In genomic region chr6:155351273-155352129, GRCh38 we compare ENCODE assay signal across 16 cellular contexts. TPM values are rescaled to one million over a fixed set of nuclear protein-coding genes. Genes with fewer than 3 reads are reported as not detected.
DNase-seq lines count a peak whose midpoint lies in the region; ATAC-seq, FAIRE-seq and TF ChIP-seq lines count a peak whose summit lies in the region.
"Had no signal": no experiment of that assay in that cellular context is flagged by ENCODE, and none has a peak within 500 bp of the region (broad histone marks: within the 10 kb centered on the region; RNA-seq: fewer than 3 reads in every experiment).

No MANE protein-coding gene starts in this region.

- no peaks in the 10 kb centered on the region for H4K20me1 ChIP-seq in GM12878 (ENCODE audit: control insufficient read depth, insufficient read depth)

- TF ChIP-seq POLR2A in GM12878 (IDR thresholded peaks at IDR 0.05; ENCODE audit: low read depth, low read length) = no peak

- peaks cover 66% of the 10 kb centered on the region for H3K9me3 ChIP-seq in GM12878 (replicated peaks; ENCODE audit: control insufficient read depth, insufficient read depth, low read length)
- H3K9me3 ChIP-seq in aorta (ENCODE audit: control insufficient read depth, low read length) = peaks cover 9% of the 10 kb centered on the region

- H3K79me2 ChIP-seq in GM12878 (ENCODE audit: control insufficient read depth, insufficient read depth, low read length) = no peaks in the 10 kb centered on the region
- H3K79me2 ChIP-seq: hepatocyte had no signal

- peak overlapping the region; percentile 81 for H3K27ac ChIP-seq in GM12878 (ENCODE audit: control insufficient read depth, insufficient read depth)
- H3K27ac ChIP-seq in aorta (ENCODE audit: low read depth in 1 of 2, low read length in 2 of 2) = no peak overlapping the region
- H3K27ac ChIP-seq: dorsolateral prefrontal cortex, hepatocyte had no signal

- POLR2A ChIA-PET in GM12878 (lab: Charles Lee) = no interaction called here

- H3K27me3 ChIP-seq in GM12878 (replicated peaks in 1 of 2; ENCODE audit: control insufficient read depth in 2 of 2, insufficient read depth in 2 of 2, low read length in 1 of 2) = no peaks in the 10 kb centered on the region
- no peaks in the 10 kb centered on the region for H3K27me3 ChIP-seq in aorta (ENCODE audit: control insufficient read depth in 1 of 2, insufficient read depth in 2 of 2, low read length in 1 of 2)
- H3K27me3 ChIP-seq: hepatocyte had no signal

- no peak overlapping the region for H3K4me3 ChIP-seq in GM12878
- H3K4me3 ChIP-seq in aorta (ENCODE audit: low read length in 2 of 2) = no peak overlapping the region
- H3K4me3 ChIP-seq: dorsolateral prefrontal cortex, hepatocyte had no signal

- SMC1A ChIA-PET in GM12878 (lab: Charles Lee; ENCODE audit: uncharacterized antibody, unreplicated experiment) = interaction anchor here (0.8 to 5.4 kb wide), 5 partner anchors 11 to 67 kb away, joined by 3 to 26 read pairs (median 7); no protein-coding TSS in a partner anchor

- ATAC-seq in GM18873 (IDR thresholded peaks at IDR 0.05; ENCODE audit: low FRiP score, unreplicated experiment) (peak; percentile 95), GM21576 (IDR thresholded peaks at IDR 0.05; ENCODE audit: unreplicated experiment) (peak; percentile 93), HG03103 (IDR thresholded peaks at IDR 0.05; ENCODE audit: low read depth, unreplicated experiment) (peak; percentile 92), GM12878 (peak; percentile 94), left cardiac atrium (no peak), aorta (ENCODE audit: low FRiP score) (no peak)
- ATAC-seq: activated naive CD8-positive, alpha-beta T cell treated with anti-CD3 and anti-CD28 coated beads, Interleukin-2, amount 50 U/mL, for 24 hours; SK-N-SH treated with all-trans-retinoic acid at 6 μM for 48 hours had no signal

- peak overlapping the region; percentile 68 for H3K4me2 ChIP-seq in GM12878 (ENCODE audit: control insufficient read depth, insufficient read depth)
- H3K4me2 ChIP-seq: hepatocyte had no signal

- CTCF ChIA-PET in GM12878 (lab: Yijun Ruan, JAX) = interaction anchor here (0.8 to 1.5 kb wide), 4 partner anchors 11 to 67 kb away, joined by 3 to 6 read pairs (median 3); no protein-coding TSS in a partner anchor

- peak; percentile 24; the same call in 1 of the 2 replicates for TF ChIP-seq RAD21 in GM12878 (IDR thresholded peaks at IDR 0.05; ENCODE audit: insufficient read depth, low read depth, low read length)

- H3K4me1 ChIP-seq in GM12878 (ENCODE audit: control insufficient read depth, insufficient read depth, low read length) = peaks cover 47% of the 10 kb centered on the region
- no peaks in the 10 kb centered on the region for H3K4me1 ChIP-seq in aorta (ENCODE audit: control insufficient read depth in 1 of 2, insufficient read depth in 2 of 2, low read length in 2 of 2)

- no TSS peak for BruUV-seq in GM12878 (replicated peaks; lab: Mats Ljungman, UMichigan)

- peak; percentile 94 for DNase-seq in GM12878 (ENCODE audit: low read depth, low spot score)
- no peak for DNase-seq in left cardiac atrium
- DNase-seq in SW 1271 (lab: John Stamatoyannopoulos, UW) = no peak
- DNase-seq in AG08396 (ENCODE audit: low spot score) = no peak
- no peak for DNase-seq in aorta
- DNase-seq: activated CD4-positive, alpha-beta memory T cell treated with anti-CD3 and anti-CD28 coated beads for 36 hours; activated naive CD8-positive, alpha-beta T cell treated with anti-CD3 and anti-CD28 coated beads, Interleukin-2, amount 50 U/mL, for 24 hours; dorsolateral prefrontal cortex; NCI-H510A treated with DMSO at 0.1 percent for 48 hours had no signal

- H3K36me3 ChIP-seq in GM12878 (ENCODE audit: control insufficient read depth in 2 of 2, insufficient read depth in 2 of 2, low read length in 1 of 2) (no peaks in the 10 kb centered on the region), aorta (ENCODE audit: control insufficient read depth in 1 of 2, insufficient read depth in 2 of 2, low read length in 1 of 2) (no peaks in the 10 kb centered on the region)

- RAD21 ChIA-PET in GM12878 (lab: Charles Lee; ENCODE audit: unreplicated experiment) = interaction anchor here (1.1 to 1.5 kb wide), 5 partner anchors 16 to 66 kb away, joined by 3 to 10 read pairs (median 3); partner anchors contain the start of gene TFB1M

- intact Hi-C loops in GM12878 (cut with micrococcal nuclease; ENCODE audit: unreplicated experiment) (loop anchor here (1.0 to 5.0 kb wide), 2 partner anchors 67 to 1346 kb away; no protein-coding TSS in a partner anchor), left cardiac atrium (cut with DNase I) (no loop called here), aorta (cut with DNase I) (no loop called here)

- peak; percentile 75 for FAIRE-seq in GM12878 (lab: Jason Lieb, UNC)
- FAIRE-seq: D721Med, H54 had no signal

- in situ Hi-C loops in GM12878 (cut with MboI) = no loop called here

- TF ChIP-seq CTCF in GM12878 (IDR thresholded peaks at IDR 0.05 in 2 of 3, conservative IDR thresholded peaks at IDR 0.05 in 1 of 3; ENCODE audit: control insufficient read depth in 2 of 3, extremely low read depth in 1 of 3, insufficient read depth in 1 of 3, low read depth in 3 of 3, low read length in 3 of 3) = no peak

- H3K9ac ChIP-seq in GM12878 (ENCODE audit: control insufficient read depth, insufficient read depth, low read length) = peak overlapping the region; percentile 50; the same call in 1 of the 2 replicates

- no peak overlapping the region for H2AFZ ChIP-seq in GM12878 (ENCODE audit: control insufficient read depth, low read depth, low read length)
- H2AFZ ChIP-seq: hepatocyte had no signal

- TF ChIP-seq EP300 in GM12878 (IDR thresholded peaks at IDR 0.05; ENCODE audit: borderline replicate concordance in 1 of 2, control insufficient read depth in 1 of 2, low read depth in 2 of 2, low read length in 2 of 2) = peak; percentile 94 to 98

- 27% methylated on average over 5 of the region's 5 CpGs for WGBS in GM12878 (ENCODE audit: insufficient coverage, insufficient replicate concordance, low lambda C conversion rate, missing lambda C conversion rate)
- WGBS in aorta, 2 donors = 81 to 84% methylated on average over 5 of the region's 5 CpGs

TF ChIP-seq in GM12878, 131 proteins besides CTCF, POLR2A, EP300 and RAD21 (continues in another document):
- no peak for TF ChIP-seq NRF1 (conservative IDR thresholded peaks at IDR 0.05; ENCODE audit: low read depth, low read length)
- no peak for TF ChIP-seq ZNF207 (IDR thresholded peaks at IDR 0.05; ENCODE audit: borderline replicate concordance)
- peak; percentile 50 for TF ChIP-seq SP1 (IDR thresholded peaks at IDR 0.05; ENCODE audit: low read depth, low read length)
- no peak for TF ChIP-seq ZZZ3 (IDR thresholded peaks at IDR 0.05; ENCODE audit: control insufficient read depth, insufficient read length, low read depth)
- TF ChIP-seq BHLHE40 (IDR thresholded peaks at IDR 0.05; ENCODE audit: borderline replicate concordance in 1 of 2, low read depth in 2 of 2, low read length in 1 of 2) = peak in 1 of 2 experiments; percentile 61; a peak in 2 of 4 replicates
- TF ChIP-seq PKNOX1 (IDR thresholded peaks at IDR 0.05) = peak; percentile 85
- TF ChIP-seq CREM (IDR thresholded peaks at IDR 0.05; ENCODE audit: low read depth) = peak; percentile 94
- TF ChIP-seq JUND (IDR thresholded peaks at IDR 0.05; ENCODE audit: low read depth, low read length) = peak; percentile 77; the same call in 1 of the 2 replicates
- peak; percentile 89 for TF ChIP-seq ATF7 (IDR thresholded peaks at IDR 0.05; ENCODE audit: low read depth)
- peak; percentile 83 for TF ChIP-seq BCL3 (IDR thresholded peaks at IDR 0.05; ENCODE audit: borderline replicate concordance, insufficient read depth, low read depth, low read length, poor library complexity, severe bottlenecking)
- TF ChIP-seq HDGF (IDR thresholded peaks at IDR 0.05) = 0 out of 2 replicates have a peak, but pooled peaks have one; percentile 50

RNA-seq across cellular contexts. Expression of gene TFB1M, which starts 37.2 kb away (rescaled TPM):
- 122 and 123 TPM in 2 replicates for total RNA-seq in GM12878 (2013; cell fraction: nucleolus; rRNA removed)
- total RNA-seq in GM12878 (2014; rRNA removed) (29.9 and 34.7 TPM in 2 replicates), GM12878 (2014; rRNA removed; fragmentation: Illumina TruSeq; extraction: Trizol) (37.4 and 37.7 TPM in 2 replicates), GM12878 (2021) (35.9 and 36.1 TPM in 2 replicates), left cardiac atrium (10 to 100 TPM; 13.9 to 15.6 TPM), aorta (10 to 100 TPM; 16.3 to 23.8 TPM)
- polyA plus RNA-seq in GM12878 (2011; ENCODE audit: low read depth) = 19.2 TPM
- polyA plus RNA-seq in GM12878 (2011; rRNA removed) (55.6 and 59.6 TPM in 2 replicates), GM12878 (2014; fragmentation: Illumina TruSeq; extraction: Trizol) (32.2 and 37.7 TPM in 2 replicates), GM12878 (2014; fragmentation: Nextera tagmentation; extraction: Ambion mirVana) (100 to 1,000 TPM in 1 of 2 experiments, 10 to 100 TPM in 1; 95.8 to 117 TPM), GM12878 (2014; rRNA removed) (28.0 and 35.7 TPM in 2 replicates), GM12878 (2016; fragmentation: Nextera tagmentation; extraction: Ambion mirVana) (10 to 100 TPM; 45.2 to 53.2 TPM), aorta (10 to 100 TPM in 1 of 2 donors, 1 to 10 TPM in 1; 6.0 to 10.0 TPM)
- 35.8 and 36.2 TPM in 2 replicates for polyA plus RNA-seq in GM12878 (2011; cell fraction: cytosol; rRNA removed)
- 52.0 and 66.4 TPM in 2 replicates for polyA plus RNA-seq in GM12878 (2011; cell fraction: nucleus; rRNA removed)
- 14.2 and 24.2 TPM in 2 replicates for polyA plus RNA-seq in GM12878 (2012)
- 44.2 and 51.9 TPM in 2 replicates for polyA minus RNA-seq in GM12878 (2011; rRNA and poly(A)+ RNA removed)
- polyA minus RNA-seq in GM12878 (2011; cell fraction: cytosol; rRNA and poly(A)+ RNA removed) = 12.8 and 14.3 TPM in 2 replicates
- polyA minus RNA-seq in GM12878 (2011; cell fraction: nucleus; rRNA and poly(A)+ RNA removed) = 64.9 and 86.9 TPM in 2 replicates

Comparison
In these comparisons a context has a peak if more than half of its experiments do, and no peak if none do; other contexts are left out.
1. ATAC-seq: peak in GM18873 (single experiment), GM21576 (single experiment), HG03103 (single experiment) and GM12878 (single experiment); none in left cardiac atrium (0 of 2) and aorta (single experiment).